Comparison of ENCODE assay signal across 16 cellular contexts in genomic region chr2:220198911-220199310, GRCh38.
DNase-seq lines count a peak whose midpoint lies in the region; ATAC-seq and TF ChIP-seq lines count a peak whose summit lies in the region.
"Had no signal": no experiment of that assay in that cellular context is flagged by ENCODE, and none has a peak within 500 bp of the region (broad histone marks: within the 10 kb centered on the region; RNA-seq: fewer than 3 reads in every experiment).

No MANE protein-coding gene starts in this region.

- in situ Hi-C loops in astrocyte of the cerebellum (cut with HindIII; ENCODE audit: low sequenced_read_pairs): no loop called here

- H3K9me3 ChIP-seq in suprapubic skin: no peaks in the 10 kb centered on the region
- H3K9me3 ChIP-seq: right atrium auricular region, upper lobe of right lung had no signal

- no peak overlapping the region for H3K4me3 Mint-ChIP-seq in activated T-cell treated with anti-CD3 and anti-CD28 coated beads, Interleukin-2, amount 50 U/mL, for 4 hours
- H3K4me3 Mint-ChIP-seq: memory B cell had no signal

- H3K27ac ChIP-seq in suprapubic skin: no peak overlapping the region
- H3K27ac ChIP-seq: right atrium auricular region, upper lobe of right lung had no signal

- H3K9me3 Mint-ChIP-seq in activated T-cell treated with anti-CD3 and anti-CD28 coated beads, Interleukin-2, amount 50 U/mL, for 4 hours: peaks cover 3% of the 10 kb centered on the region

- H3K36me3 Mint-ChIP-seq in activated T-cell treated with anti-CD3 and anti-CD28 coated beads, Interleukin-2, amount 50 U/mL, for 4 hours (ENCODE audit: insufficient read depth): no peaks in the 10 kb centered on the region
- H3K36me3 Mint-ChIP-seq: memory B cell had no signal

- 25% methylated on average over 7 of the region's 7 CpGs for WGBS in suprapubic skin

- no peak for ATAC-seq in activated T-cell treated with anti-CD3 and anti-CD28 coated beads, Interleukin-2, amount 50 U/mL, for 4 hours
- ATAC-seq: upper lobe of right lung had no signal

- peaks cover 21% of the 10 kb centered on the region for H3K4me1 ChIP-seq in suprapubic skin
- H3K4me1 ChIP-seq: right atrium auricular region, upper lobe of right lung had no signal

- DNase-seq in AG09319 (ENCODE audit: extremely low read depth, low read depth) (peak; percentile 84), HT-29 (ENCODE audit: low spot score) (peak; percentile 20), astrocyte of the cerebellum (ENCODE audit: low read depth) (peak; percentile 39), myocyte (ENCODE audit: low read depth) (peak; percentile 62), suprapubic skin (ENCODE audit: low spot score in 2 of 2) (no peak), KG1 (lab: John Stamatoyannopoulos, UW) (no peak), Kasumi-1 (lab: John Stamatoyannopoulos, UW) (no peak)
- no peak for DNase-seq in activated T-cell treated with anti-CD3 and anti-CD28 coated beads, Interleukin-2, amount 50 U/mL, for 4 hours
- DNase-seq: activated CD4-positive, alpha-beta T cell treated with anti-CD3 and anti-CD28 coated beads, Interleukin-2, amount 50 U/mL, for 1 hour; COR-L47; dermis blood vessel endothelial cell; MM.1S; NCI-H526; upper lobe of right lung had no signal

- no peak for TF ChIP-seq POLR2A in suprapubic skin (IDR thresholded peaks at IDR 0.05)

- TF ChIP-seq CTCF in AG09319 (IDR thresholded peaks at IDR 0.05; ENCODE audit: low read depth, low read length) (no peak), astrocyte of the cerebellum (IDR thresholded peaks at IDR 0.05; ENCODE audit: low read depth, low read length, missing control alignments) (no peak), suprapubic skin (IDR thresholded peaks at IDR 0.05) (no peak)

- no peak for TF ChIP-seq EP300 in suprapubic skin (IDR thresholded peaks at IDR 0.05)

- no peaks in the 10 kb centered on the region for H3K36me3 ChIP-seq in suprapubic skin
- H3K36me3 ChIP-seq: right atrium auricular region, upper lobe of right lung had no signal

- no peaks in the 10 kb centered on the region for H3K4me1 Mint-ChIP-seq in activated T-cell treated with anti-CD3 and anti-CD28 coated beads, Interleukin-2, amount 50 U/mL, for 4 hours (ENCODE audit: low read depth)
- H3K4me1 Mint-ChIP-seq: memory B cell had no signal

- no peaks in the 10 kb centered on the region for H3K27me3 Mint-ChIP-seq in activated T-cell treated with anti-CD3 and anti-CD28 coated beads, Interleukin-2, amount 50 U/mL, for 4 hours (ENCODE audit: low read depth)
- H3K27me3 Mint-ChIP-seq: memory B cell had no signal

- H3K4me3 ChIP-seq in astrocyte of the cerebellum (ENCODE audit: low read depth, low read length) (no peak overlapping the region), suprapubic skin (no peak overlapping the region)
- H3K4me3 ChIP-seq: right atrium auricular region, upper lobe of right lung had no signal

- H3K27me3 ChIP-seq in suprapubic skin: no peaks in the 10 kb centered on the region
- H3K27me3 ChIP-seq: right atrium auricular region, upper lobe of right lung had no signal

Comparison
In these comparisons a context has a peak if more than half of its experiments do, and no peak if none do; other contexts are left out.
1. DNase-seq: peak in AG09319 (single experiment), HT-29 (single experiment), astrocyte of the cerebellum (single experiment) and myocyte (single experiment); none in activated T-cell treated with anti-CD3 and anti-CD28 coated beads, Interleukin-2, amount 50 U/mL, for 4 hours (single experiment), suprapubic skin (0 of 2), KG1 (single experiment) and Kasumi-1 (0 of 2).